ENCODE assay signal across 1 cellular context in the genomic region with DNA sequence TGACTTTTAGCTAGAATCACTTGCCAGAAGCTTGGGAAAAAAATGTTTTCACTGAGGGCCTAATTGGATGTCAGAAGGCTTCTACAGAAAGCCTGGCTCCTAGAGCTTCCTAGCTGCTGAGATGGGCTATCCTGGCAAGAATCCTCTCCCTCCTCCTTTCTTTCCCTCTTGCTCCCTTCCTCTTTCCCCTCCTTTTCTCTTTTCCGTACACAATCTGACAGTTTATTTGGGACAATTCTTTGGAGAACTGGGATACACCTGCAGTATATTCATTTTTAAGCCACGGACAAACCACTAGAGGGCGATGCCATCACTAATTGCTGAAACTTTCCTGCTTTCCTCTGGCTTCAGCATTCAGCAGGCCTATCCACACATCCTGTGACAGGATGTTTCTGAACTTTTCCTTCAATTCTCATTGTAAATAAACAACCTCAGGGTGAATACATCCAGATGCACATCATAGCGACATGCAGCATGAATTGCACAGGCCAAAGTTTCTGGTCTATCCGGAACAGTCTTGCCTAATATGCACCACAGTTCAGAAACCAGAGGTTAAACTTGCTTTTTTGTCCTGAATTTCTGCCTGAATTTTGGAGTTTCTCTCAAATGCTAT.
TF ChIP-seq lines count a peak whose summit lies in the region.

No MANE protein-coding gene starts in this region.

TF ChIP-seq in HepG2, 621 proteins besides CTCF, POLR2A, EP300 and RAD21 (continued from another document and continues in another):
- TF ChIP-seq, protein P1, sequence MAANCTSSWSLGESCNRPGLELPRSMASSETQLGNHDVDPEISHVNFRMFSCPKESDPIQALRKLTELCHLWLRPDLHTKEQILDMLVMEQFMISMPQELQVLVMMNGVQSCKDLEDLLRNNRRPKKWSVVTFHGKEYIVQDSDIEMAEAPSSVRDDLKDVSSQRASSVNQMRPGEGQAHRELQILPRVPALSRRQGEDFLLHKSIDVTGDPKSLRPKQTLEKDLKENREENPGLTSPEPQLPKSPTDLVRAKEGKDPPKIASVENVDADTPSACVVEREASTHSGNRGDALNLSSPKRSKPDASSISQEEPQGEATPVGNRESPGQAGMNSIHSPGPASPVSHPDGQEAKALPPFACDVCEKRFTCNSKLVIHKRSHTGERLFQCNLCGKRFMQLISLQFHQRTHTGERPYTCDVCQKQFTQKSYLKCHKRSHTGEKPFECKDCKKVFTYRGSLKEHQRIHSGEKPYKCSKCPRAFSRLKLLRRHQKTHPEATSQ (CRISPR knock-in tag; IDR thresholded peaks at IDR 0.05; ENCODE audit: borderline replicate concordance) = no peak
- no peak for TF ChIP-seq NBN (conservative IDR thresholded peaks at IDR 0.05)
- TF ChIP-seq, protein P2, sequence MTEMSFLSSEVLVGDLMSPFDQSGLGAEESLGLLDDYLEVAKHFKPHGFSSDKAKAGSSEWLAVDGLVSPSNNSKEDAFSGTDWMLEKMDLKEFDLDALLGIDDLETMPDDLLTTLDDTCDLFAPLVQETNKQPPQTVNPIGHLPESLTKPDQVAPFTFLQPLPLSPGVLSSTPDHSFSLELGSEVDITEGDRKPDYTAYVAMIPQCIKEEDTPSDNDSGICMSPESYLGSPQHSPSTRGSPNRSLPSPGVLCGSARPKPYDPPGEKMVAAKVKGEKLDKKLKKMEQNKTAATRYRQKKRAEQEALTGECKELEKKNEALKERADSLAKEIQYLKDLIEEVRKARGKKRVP (CRISPR knock-in tag; IDR thresholded peaks at IDR 0.05) = 0 out of 4 replicates have a peak, but pooled peaks of 1 of the 2 experiments have one; percentile 60
- TF ChIP-seq, protein P3, sequence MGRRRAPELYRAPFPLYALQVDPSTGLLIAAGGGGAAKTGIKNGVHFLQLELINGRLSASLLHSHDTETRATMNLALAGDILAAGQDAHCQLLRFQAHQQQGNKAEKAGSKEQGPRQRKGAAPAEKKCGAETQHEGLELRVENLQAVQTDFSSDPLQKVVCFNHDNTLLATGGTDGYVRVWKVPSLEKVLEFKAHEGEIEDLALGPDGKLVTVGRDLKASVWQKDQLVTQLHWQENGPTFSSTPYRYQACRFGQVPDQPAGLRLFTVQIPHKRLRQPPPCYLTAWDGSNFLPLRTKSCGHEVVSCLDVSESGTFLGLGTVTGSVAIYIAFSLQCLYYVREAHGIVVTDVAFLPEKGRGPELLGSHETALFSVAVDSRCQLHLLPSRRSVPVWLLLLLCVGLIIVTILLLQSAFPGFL (CRISPR knock-in tag; IDR thresholded peaks at IDR 0.05) = no peak
- TF ChIP-seq BRD4 (CRISPR knock-in tag; IDR thresholded peaks at IDR 0.05) = no peak
- no peak for TF ChIP-seq ZNF343 (CRISPR knock-in tag; IDR thresholded peaks at IDR 0.05)
- no peak for TF ChIP-seq ZBTB42 (CRISPR knock-in tag; IDR thresholded peaks at IDR 0.05)
- no peak for TF ChIP-seq PLRG1 (conservative IDR thresholded peaks at IDR 0.05)
- TF ChIP-seq ZNF326 (CRISPR knock-in tag; IDR thresholded peaks at IDR 0.05; ENCODE audit: borderline replicate concordance) = no peak
- TF ChIP-seq, protein P4, sequence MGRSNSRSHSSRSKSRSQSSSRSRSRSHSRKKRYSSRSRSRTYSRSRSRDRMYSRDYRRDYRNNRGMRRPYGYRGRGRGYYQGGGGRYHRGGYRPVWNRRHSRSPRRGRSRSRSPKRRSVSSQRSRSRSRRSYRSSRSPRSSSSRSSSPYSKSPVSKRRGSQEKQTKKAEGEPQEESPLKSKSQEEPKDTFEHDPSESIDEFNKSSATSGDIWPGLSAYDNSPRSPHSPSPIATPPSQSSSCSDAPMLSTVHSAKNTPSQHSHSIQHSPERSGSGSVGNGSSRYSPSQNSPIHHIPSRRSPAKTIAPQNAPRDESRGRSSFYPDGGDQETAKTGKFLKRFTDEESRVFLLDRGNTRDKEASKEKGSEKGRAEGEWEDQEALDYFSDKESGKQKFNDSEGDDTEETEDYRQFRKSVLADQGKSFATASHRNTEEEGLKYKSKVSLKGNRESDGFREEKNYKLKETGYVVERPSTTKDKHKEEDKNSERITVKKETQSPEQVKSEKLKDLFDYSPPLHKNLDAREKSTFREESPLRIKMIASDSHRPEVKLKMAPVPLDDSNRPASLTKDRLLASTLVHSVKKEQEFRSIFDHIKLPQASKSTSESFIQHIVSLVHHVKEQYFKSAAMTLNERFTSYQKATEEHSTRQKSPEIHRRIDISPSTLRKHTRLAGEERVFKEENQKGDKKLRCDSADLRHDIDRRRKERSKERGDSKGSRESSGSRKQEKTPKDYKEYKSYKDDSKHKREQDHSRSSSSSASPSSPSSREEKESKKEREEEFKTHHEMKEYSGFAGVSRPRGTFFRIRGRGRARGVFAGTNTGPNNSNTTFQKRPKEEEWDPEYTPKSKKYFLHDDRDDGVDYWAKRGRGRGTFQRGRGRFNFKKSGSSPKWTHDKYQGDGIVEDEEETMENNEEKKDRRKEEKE (IDR thresholded peaks at IDR 0.05) = no peak
- no peak for TF ChIP-seq ZNF607 (CRISPR knock-in tag; IDR thresholded peaks at IDR 0.05; ENCODE audit: borderline replicate concordance)
- TF ChIP-seq MXI1 (IDR thresholded peaks at IDR 0.05; ENCODE audit: borderline replicate concordance, low read depth, low read length) = peak; percentile 47; the same call in 1 of the 3 replicates
- TF ChIP-seq, protein P5, sequence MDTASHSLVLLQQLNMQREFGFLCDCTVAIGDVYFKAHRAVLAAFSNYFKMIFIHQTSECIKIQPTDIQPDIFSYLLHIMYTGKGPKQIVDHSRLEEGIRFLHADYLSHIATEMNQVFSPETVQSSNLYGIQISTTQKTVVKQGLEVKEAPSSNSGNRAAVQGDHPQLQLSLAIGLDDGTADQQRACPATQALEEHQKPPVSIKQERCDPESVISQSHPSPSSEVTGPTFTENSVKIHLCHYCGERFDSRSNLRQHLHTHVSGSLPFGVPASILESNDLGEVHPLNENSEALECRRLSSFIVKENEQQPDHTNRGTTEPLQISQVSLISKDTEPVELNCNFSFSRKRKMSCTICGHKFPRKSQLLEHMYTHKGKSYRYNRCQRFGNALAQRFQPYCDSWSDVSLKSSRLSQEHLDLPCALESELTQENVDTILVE (CRISPR knock-in tag; IDR thresholded peaks at IDR 0.05) = no peak
- no peak for TF ChIP-seq TSC22D2 (CRISPR knock-in tag; IDR thresholded peaks at IDR 0.05; ENCODE audit: borderline replicate concordance)
- no peak for TF ChIP-seq ZNF678 (CRISPR knock-in tag; IDR thresholded peaks at IDR 0.05)
- no peak for TF ChIP-seq ZSCAN12 (CRISPR knock-in tag; IDR thresholded peaks at IDR 0.05)
- TF ChIP-seq FOXK2 (IDR thresholded peaks at IDR 0.05) = peak; percentile 52; the same call in 1 of the 2 replicates
- TF ChIP-seq, protein P6, sequence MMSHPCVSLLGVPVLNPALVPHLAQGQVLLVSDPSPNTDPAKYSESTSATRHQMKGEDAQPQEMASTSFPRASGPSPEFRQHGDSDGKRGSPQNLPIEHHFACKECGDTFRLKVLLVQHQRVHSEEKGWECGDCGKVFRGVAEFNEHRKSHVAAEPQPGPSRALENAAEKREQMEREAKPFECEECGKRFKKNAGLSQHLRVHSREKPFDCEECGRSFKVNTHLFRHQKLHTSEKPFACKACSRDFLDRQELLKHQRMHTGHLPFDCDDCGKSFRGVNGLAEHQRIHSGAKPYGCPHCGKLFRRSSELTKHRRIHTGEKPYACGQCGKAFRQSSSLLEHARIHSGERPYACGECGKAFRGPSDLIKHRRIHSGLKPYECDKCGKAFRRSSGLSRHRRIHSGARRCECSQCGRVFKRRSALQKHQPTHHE (CRISPR knock-in tag; IDR thresholded peaks at IDR 0.05; ENCODE audit: borderline replicate concordance) = no peak
- TF ChIP-seq ARID2 (CRISPR knock-in tag; IDR thresholded peaks at IDR 0.05; ENCODE audit: borderline replicate concordance) = no peak
- no peak for TF ChIP-seq GZF1 (CRISPR knock-in tag; IDR thresholded peaks at IDR 0.05)
- TF ChIP-seq, protein P7, sequence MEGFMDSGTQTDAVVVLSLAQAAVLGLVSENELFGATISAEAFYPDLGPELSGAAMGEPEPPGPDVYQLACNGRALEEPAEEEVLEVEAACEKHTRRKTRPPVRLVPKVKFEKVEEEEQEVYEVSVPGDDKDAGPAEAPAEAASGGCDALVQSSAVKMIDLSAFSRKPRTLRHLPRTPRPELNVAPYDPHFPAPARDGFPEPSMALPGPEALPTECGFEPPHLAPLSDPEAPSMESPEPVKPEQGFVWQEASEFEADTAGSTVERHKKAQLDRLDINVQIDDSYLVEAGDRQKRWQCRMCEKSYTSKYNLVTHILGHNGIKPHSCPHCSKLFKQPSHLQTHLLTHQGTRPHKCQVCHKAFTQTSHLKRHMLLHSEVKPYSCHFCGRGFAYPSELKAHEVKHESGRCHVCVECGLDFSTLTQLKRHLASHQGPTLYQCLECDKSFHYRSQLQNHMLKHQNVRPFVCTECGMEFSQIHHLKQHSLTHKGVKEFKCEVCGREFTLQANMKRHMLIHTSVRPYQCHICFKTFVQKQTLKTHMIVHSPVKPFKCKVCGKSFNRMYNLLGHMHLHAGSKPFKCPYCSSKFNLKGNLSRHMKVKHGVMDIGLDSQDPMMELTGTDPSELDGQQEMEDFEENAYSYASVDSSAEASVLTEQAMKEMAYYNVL (CRISPR knock-in tag; IDR thresholded peaks at IDR 0.05; ENCODE audit: borderline replicate concordance) = 0 out of 2 replicates have a peak, but pooled peaks have one; percentile 72
- no peak for TF ChIP-seq ZNF207 (IDR thresholded peaks at IDR 0.05; ENCODE audit: borderline replicate concordance)
- TF ChIP-seq NCOA1 (CRISPR knock-in tag; IDR thresholded peaks at IDR 0.05) = no peak
- TF ChIP-seq ZNF510 (CRISPR knock-in tag; IDR thresholded peaks at IDR 0.05; ENCODE audit: low read depth) = no peak
- 0 out of 2 replicates have a peak, but pooled peaks have one; percentile 13 for TF ChIP-seq ZNF121 (CRISPR knock-in tag; IDR thresholded peaks at IDR 0.05)
- TF ChIP-seq, protein P8, sequence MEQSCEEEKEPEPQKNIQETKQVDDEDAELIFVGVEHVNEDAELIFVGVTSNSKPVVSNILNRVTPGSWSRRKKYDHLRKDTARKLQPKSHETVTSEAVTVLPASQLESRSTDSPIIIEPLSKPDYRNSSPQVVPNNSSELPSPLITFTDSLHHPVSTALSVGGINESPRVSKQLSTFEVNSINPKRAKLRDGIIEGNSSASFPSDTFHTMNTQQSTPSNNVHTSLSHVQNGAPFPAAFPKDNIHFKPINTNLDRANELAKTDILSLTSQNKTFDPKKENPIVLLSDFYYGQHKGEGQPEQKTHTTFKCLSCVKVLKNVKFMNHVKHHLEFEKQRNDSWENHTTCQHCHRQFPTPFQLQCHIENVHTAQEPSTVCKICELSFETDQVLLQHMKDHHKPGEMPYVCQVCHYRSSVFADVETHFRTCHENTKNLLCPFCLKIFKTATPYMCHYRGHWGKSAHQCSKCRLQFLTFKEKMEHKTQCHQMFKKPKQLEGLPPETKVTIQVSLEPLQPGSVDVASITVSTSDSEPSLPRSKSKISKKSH (CRISPR knock-in tag; IDR thresholded peaks at IDR 0.05; ENCODE audit: borderline replicate concordance) = no peak
- peak; percentile 63 for TF ChIP-seq ZFX (CRISPR knock-in tag; IDR thresholded peaks at IDR 0.05; ENCODE audit: low read depth)
- TF ChIP-seq ZSCAN20 (CRISPR knock-in tag; IDR thresholded peaks at IDR 0.05; ENCODE audit: borderline replicate concordance) = no peak
- no peak for TF ChIP-seq ZNF136 (CRISPR knock-in tag; IDR thresholded peaks at IDR 0.05; ENCODE audit: low read depth)
- TF ChIP-seq ZBTB21 (CRISPR knock-in tag; IDR thresholded peaks at IDR 0.05) = no peak
- no peak for TF ChIP-seq ZNF766 (CRISPR knock-in tag; IDR thresholded peaks at IDR 0.05; ENCODE audit: borderline replicate concordance)
- TF ChIP-seq ZSCAN9 (CRISPR knock-in tag; IDR thresholded peaks at IDR 0.05; ENCODE audit: borderline replicate concordance) = no peak
- TF ChIP-seq AGO2 (optimal IDR thresholded peaks at IDR 0.05; ENCODE audit: low read depth, low read length) = no peak
- TF ChIP-seq, protein P9, sequence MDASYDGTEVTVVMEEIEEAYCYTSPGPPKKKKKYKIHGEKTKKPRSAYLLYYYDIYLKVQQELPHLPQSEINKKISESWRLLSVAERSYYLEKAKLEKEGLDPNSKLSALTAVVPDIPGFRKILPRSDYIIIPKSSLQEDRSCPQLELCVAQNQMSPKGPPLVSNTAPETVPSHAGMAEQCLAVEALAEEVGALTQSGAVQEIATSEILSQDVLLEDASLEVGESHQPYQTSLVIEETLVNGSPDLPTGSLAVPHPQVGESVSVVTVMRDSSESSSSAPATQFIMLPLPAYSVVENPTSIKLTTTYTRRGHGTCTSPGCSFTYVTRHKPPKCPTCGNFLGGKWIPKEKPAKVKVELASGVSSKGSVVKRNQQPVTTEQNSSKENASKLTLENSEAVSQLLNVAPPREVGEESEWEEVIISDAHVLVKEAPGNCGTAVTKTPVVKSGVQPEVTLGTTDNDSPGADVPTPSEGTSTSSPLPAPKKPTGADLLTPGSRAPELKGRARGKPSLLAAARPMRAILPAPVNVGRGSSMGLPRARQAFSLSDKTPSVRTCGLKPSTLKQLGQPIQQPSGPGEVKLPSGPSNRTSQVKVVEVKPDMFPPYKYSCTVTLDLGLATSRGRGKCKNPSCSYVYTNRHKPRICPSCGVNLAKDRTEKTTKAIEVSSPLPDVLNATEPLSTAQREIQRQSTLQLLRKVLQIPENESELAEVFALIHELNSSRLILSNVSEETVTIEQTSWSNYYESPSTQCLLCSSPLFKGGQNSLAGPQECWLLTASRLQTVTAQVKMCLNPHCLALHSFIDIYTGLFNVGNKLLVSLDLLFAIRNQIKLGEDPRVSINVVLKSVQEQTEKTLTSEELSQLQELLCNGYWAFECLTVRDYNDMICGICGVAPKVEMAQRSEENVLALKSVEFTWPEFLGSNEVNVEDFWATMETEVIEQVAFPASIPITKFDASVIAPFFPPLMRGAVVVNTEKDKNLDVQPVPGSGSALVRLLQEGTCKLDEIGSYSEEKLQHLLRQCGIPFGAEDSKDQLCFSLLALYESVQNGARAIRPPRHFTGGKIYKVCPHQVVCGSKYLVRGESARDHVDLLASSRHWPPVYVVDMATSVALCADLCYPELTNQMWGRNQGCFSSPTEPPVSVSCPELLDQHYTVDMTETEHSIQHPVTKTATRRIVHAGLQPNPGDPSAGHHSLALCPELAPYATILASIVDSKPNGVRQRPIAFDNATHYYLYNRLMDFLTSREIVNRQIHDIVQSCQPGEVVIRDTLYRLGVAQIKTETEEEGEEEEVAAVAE (CRISPR knock-in tag; IDR thresholded peaks at IDR 0.05; ENCODE audit: borderline replicate concordance) = no peak
- TF ChIP-seq AGO1 (IDR thresholded peaks at IDR 0.05; ENCODE audit: low read depth, low read length, poor library complexity, severe bottlenecking) = no peak
- TF ChIP-seq ZNF562 (CRISPR knock-in tag; IDR thresholded peaks at IDR 0.05; ENCODE audit: borderline replicate concordance) = no peak
- TF ChIP-seq NR2F1 (CRISPR knock-in tag; IDR thresholded peaks at IDR 0.05) = no peak; a peak in 1 of 4 replicates
- TF ChIP-seq, protein P10, sequence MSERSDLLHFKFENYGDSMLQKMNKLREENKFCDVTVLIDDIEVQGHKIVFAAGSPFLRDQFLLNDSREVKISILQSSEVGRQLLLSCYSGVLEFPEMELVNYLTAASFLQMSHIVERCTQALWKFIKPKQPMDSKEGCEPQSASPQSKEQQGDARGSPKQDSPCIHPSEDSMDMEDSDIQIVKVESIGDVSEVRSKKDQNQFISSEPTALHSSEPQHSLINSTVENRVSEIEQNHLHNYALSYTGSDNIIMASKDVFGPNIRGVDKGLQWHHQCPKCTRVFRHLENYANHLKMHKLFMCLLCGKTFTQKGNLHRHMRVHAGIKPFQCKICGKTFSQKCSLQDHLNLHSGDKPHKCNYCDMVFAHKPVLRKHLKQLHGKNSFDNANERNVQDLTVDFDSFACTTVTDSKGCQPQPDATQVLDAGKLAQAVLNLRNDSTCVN (CRISPR knock-in tag; IDR thresholded peaks at IDR 0.05; ENCODE audit: borderline replicate concordance) = peak; percentile 97
- no peak for TF ChIP-seq POLR2G (IDR thresholded peaks at IDR 0.05; ENCODE audit: low read depth, low read length)
- TF ChIP-seq ZNF878 (CRISPR knock-in tag; IDR thresholded peaks at IDR 0.05) = 0 out of 2 replicates have a peak, but pooled peaks have one; percentile 52
- no peak for TF ChIP-seq ISX (CRISPR knock-in tag; conservative IDR thresholded peaks at IDR 0.05)
- no peak for TF ChIP-seq ZNF572 (CRISPR knock-in tag; IDR thresholded peaks at IDR 0.05)
- TF ChIP-seq TCF7 (IDR thresholded peaks at IDR 0.05; ENCODE audit: low read depth) = peak; percentile 58; the same call in 1 of the 2 replicates
